Comparison of ENCODE assay signal across 7 cellular contexts in genomic region chr3:186882881-186883685, GRCh38. TPM values are rescaled to one million over a fixed set of nuclear protein-coding genes. Genes with fewer than 3 reads are reported as not detected.
A peak's percentile ranks its signal among the peaks of the same experiment; 100 is the strongest.
DNase-seq lines count a peak whose midpoint lies in the region; ATAC-seq and TF ChIP-seq lines count a peak whose summit lies in the region.

No MANE protein-coding gene starts in this region.

- H3K4me3 Mint-ChIP-seq in activated CD4-positive, alpha-beta T cell treated with anti-CD3 and anti-CD28 coated beads, Interleukin-2, amount 10 ng/mL, durations not matched to agents 24 days and 14 days: peak overlapping the region; percentile 52

- peaks cover 2% of the 10 kb centered on the region for H3K36me3 Mint-ChIP-seq in activated CD4-positive, alpha-beta T cell treated with anti-CD3 and anti-CD28 coated beads, Interleukin-2, amount 10 ng/mL, durations not matched to agents 24 days and 14 days (ENCODE audit: low read depth)

- no peak for TF ChIP-seq CTCF in mucosa of descending colon (IDR thresholded peaks at IDR 0.05)

- H3K9ac ChIP-seq in Karpas-422 (ENCODE audit: low read length): no peak overlapping the region

- H2AFZ ChIP-seq in Karpas-422 (ENCODE audit: low read length): no peak overlapping the region

- no peaks in the 10 kb centered on the region for H3K9me3 ChIP-seq in Karpas-422 (ENCODE audit: low read length)
- H3K9me3 ChIP-seq in mucosa of descending colon: no peaks in the 10 kb centered on the region

- H3K27me3 Mint-ChIP-seq in activated CD4-positive, alpha-beta T cell treated with anti-CD3 and anti-CD28 coated beads, Interleukin-2, amount 10 ng/mL, durations not matched to agents 24 days and 14 days: no peaks in the 10 kb centered on the region

- intact Hi-C loops in activated CD4-positive, alpha-beta T cell treated with anti-CD3 and anti-CD28 coated beads, Interleukin-2, amount 10 ng/mL, durations not matched to agents 24 days and 14 days (cut with micrococcal nuclease): loop anchor here (1.0 to 10.0 kb wide), 8 partner anchors 26 to 922 kb away; partner anchors contain the start of gene ST6GAL1
- intact Hi-C loops in mucosa of descending colon (cut with DNase I, micrococcal nuclease): no loop called here

- H3K4me3 ChIP-seq in Karpas-422 (ENCODE audit: low read length) (no peak overlapping the region), mucosa of descending colon (no peak overlapping the region)

- no peaks in the 10 kb centered on the region for H3K79me2 ChIP-seq in Karpas-422 (ENCODE audit: low read length)

- DNase-seq in Karpas-422 (peak; percentile 35), fibroblast of peridontal ligament (ENCODE audit: extremely low read depth) (peak; percentile 36), NCI-H2107 treated with DMSO at 0.1 percent for 48 hours (lab: John Stamatoyannopoulos, UW; ENCODE audit: unreplicated experiment) (no peak), mucosa of descending colon (no peak), mucosa of gallbladder (ENCODE audit: low spot score) (no peak)
- DNase-seq in activated CD4-positive, alpha-beta T cell treated with anti-CD3 and anti-CD28 coated beads, Interleukin-2, amount 10 ng/mL, durations not matched to agents 24 days and 14 days: peak; percentile 80
- peak; percentile 68 for DNase-seq in stimulated activated CD8-positive, alpha-beta memory T cell treated with anti-CD3 and anti-CD28 coated beads, Interleukin-4, amount 100 ng/mL, for 48 hours

- peaks cover 3% of the 10 kb centered on the region for H3K9me3 Mint-ChIP-seq in activated CD4-positive, alpha-beta T cell treated with anti-CD3 and anti-CD28 coated beads, Interleukin-2, amount 10 ng/mL, durations not matched to agents 24 days and 14 days

- H3K27me3 ChIP-seq in Karpas-422 (ENCODE audit: low read length): no peaks in the 10 kb centered on the region

- no peak overlapping the region for H3K4me2 ChIP-seq in Karpas-422 (ENCODE audit: low read depth, low read length, poor library complexity, severe bottlenecking)

- H3K4me1 Mint-ChIP-seq in activated CD4-positive, alpha-beta T cell treated with anti-CD3 and anti-CD28 coated beads, Interleukin-2, amount 10 ng/mL, durations not matched to agents 24 days and 14 days: peaks cover 53% of the 10 kb centered on the region

- H3K9me2 ChIP-seq in Karpas-422 (replicated peaks; ENCODE audit: insufficient read depth, low read length): no peaks in the 10 kb centered on the region

- H3K27ac Mint-ChIP-seq in activated CD4-positive, alpha-beta T cell treated with anti-CD3 and anti-CD28 coated beads, Interleukin-2, amount 10 ng/mL, durations not matched to agents 24 days and 14 days: peak overlapping the region; percentile 89

- H3K27ac ChIP-seq in Karpas-422 (ENCODE audit: low read length): no peak overlapping the region

- H3K4me1 ChIP-seq in Karpas-422 (ENCODE audit: low read length) (no peaks in the 10 kb centered on the region), mucosa of descending colon (ENCODE audit: low read depth) (no peaks in the 10 kb centered on the region)

- no peaks in the 10 kb centered on the region for H3K36me3 ChIP-seq in Karpas-422 (ENCODE audit: insufficient read depth, low read length)
- H3K36me3 ChIP-seq in mucosa of descending colon (ENCODE audit: low read depth): no peaks in the 10 kb centered on the region

- no peak for ATAC-seq in mucosa of descending colon

- H4K20me1 ChIP-seq in Karpas-422 (ENCODE audit: insufficient read depth, low read depth, low read length): no peaks in the 10 kb centered on the region

RNA-seq across cellular contexts. Expression of gene ADIPOQ, which starts 40.6 kb away (rescaled TPM):
- not detected in 2 replicates for total RNA-seq in Karpas-422 (2014; rRNA removed; shearing (Covaris generic); ENCODE audit: low replicate concordance)
- not detected in 2 replicates for total RNA-seq in activated CD4-positive, alpha-beta T cell treated with anti-CD3 and anti-CD28 coated beads, Interleukin-2, amount 10 ng/mL, durations not matched to agents 24 days and 14 days
- total RNA-seq in mucosa of descending colon (1 to 10 TPM in 2 of 3 donors, under 1 TPM in 1; 0.12 to 4.7 (median 1.3) TPM), mucosa of gallbladder (0.26 TPM)

RNA-seq across cellular contexts. Expression of gene ST6GAL1, which starts 47.2 kb away (rescaled TPM):
- 304 and 416 TPM in 2 replicates for total RNA-seq in Karpas-422 (2014; rRNA removed; shearing (Covaris generic); ENCODE audit: low replicate concordance)
- 128 and 132 TPM in 2 replicates for total RNA-seq in activated CD4-positive, alpha-beta T cell treated with anti-CD3 and anti-CD28 coated beads, Interleukin-2, amount 10 ng/mL, durations not matched to agents 24 days and 14 days
- total RNA-seq in mucosa of descending colon (10 to 100 TPM; 23.5 to 58.9 (median 53.6) TPM), mucosa of gallbladder (35.0 TPM)

Comparison
In these comparisons a context has a peak if more than half of its experiments do, and no peak if none do; other contexts are left out.
1. DNase-seq: peak in Karpas-422 (single experiment), activated CD4-positive, alpha-beta T cell treated with anti-CD3 and anti-CD28 coated beads, Interleukin-2, amount 10 ng/mL, durations not matched to agents 24 days and 14 days (single experiment), fibroblast of peridontal ligament (single experiment) and stimulated activated CD8-positive, alpha-beta memory T cell treated with anti-CD3 and anti-CD28 coated beads, Interleukin-4, amount 100 ng/mL, for 48 hours (single experiment); none in NCI-H2107 treated with DMSO at 0.1 percent for 48 hours (single experiment), mucosa of descending colon (0 of 3) and mucosa of gallbladder (single experiment).